Comparison of ENCODE assay signal across 10 cellular contexts in the genomic region with DNA sequence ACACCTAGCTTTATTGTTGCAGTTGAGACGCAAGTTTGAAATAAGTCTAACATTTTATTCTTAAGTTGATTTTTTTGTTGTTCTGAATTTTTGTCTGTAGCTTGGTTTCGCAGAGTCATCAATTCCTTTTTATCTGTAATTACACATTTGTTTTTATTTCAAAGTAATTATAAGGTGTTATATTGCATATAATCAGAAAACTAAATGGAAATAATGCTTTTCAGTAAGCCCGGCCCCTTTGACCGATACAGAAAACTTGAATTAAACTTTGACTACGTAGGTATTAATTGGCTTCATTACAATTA. TPM values are rescaled to one million over a fixed set of nuclear protein-coding genes. Genes with fewer than 3 reads are reported as not detected.
DNase-seq lines count a peak whose midpoint lies in the region; ATAC-seq, FAIRE-seq and TF ChIP-seq lines count a peak whose summit lies in the region.
"Had no signal": no experiment of that assay in that cellular context is flagged by ENCODE, and none has a peak within 500 bp of the region (broad histone marks: within the 10 kb centered on the region; RNA-seq: fewer than 3 reads in every experiment).

No MANE protein-coding gene starts in this region.

- H3K27me3 Mint-ChIP-seq in activated B cell treated with CpG ODN at 0.5 μM for 24 hours: no peaks in the 10 kb centered on the region

- H3K36me3 ChIP-seq in HCT116 (ENCODE audit: control insufficient read depth in 1 of 2, insufficient read depth in 2 of 2, low read length in 2 of 2) (no peaks in the 10 kb centered on the region), hepatocyte (replicated peaks; ENCODE audit: insufficient read depth, low read depth) (no peaks in the 10 kb centered on the region), spleen (no peaks in the 10 kb centered on the region)

- no peak for DNase-seq in HCT116 (ENCODE audit: low read depth, low spot score)
- no peak for DNase-seq in activated B cell treated with CpG ODN at 0.5 μM for 24 hours
- DNase-seq in hepatocyte (ENCODE audit: low spot score): no peak
- no peak for DNase-seq in spleen
- no peak for DNase-seq in H54 (ENCODE audit: insufficient read length, low spot score)
- DNase-seq in stimulated activated CD4-positive, alpha-beta T cell treated with anti-CD3 and anti-CD28 coated beads, Interleukin-1b, Interleukin-23, amount 100 ng/mL, for 48 hours: no peak
- DNase-seq in activated CD4-positive, CD25-positive, alpha-beta regulatory T cell (lab: John Stamatoyannopoulos, UW): no peak

- POLR2A ChIA-PET in HCT116 (lab: Charles Lee): no interaction called here
- POLR2A ChIA-PET in activated B cell treated with CpG ODN at 0.5 μM for 24 hours (lab: Charles Lee): interaction anchor here (0.7 to 1.4 kb wide), 2 partner anchors 7 to 24 kb away, joined by 4 to 7 read pairs; no protein-coding TSS in a partner anchor

- no peak for TF ChIP-seq CTCF in HCT116 (IDR thresholded peaks at IDR 0.05 in 2 of 3, conservative IDR thresholded peaks at IDR 0.05 in 1 of 3; ENCODE audit: borderline replicate concordance in 1 of 3, insufficient read depth in 1 of 3, low read depth in 2 of 3, low read length in 2 of 3)
- no peak for TF ChIP-seq CTCF in activated B cell treated with CpG ODN at 0.5 μM for 24 hours (IDR thresholded peaks at IDR 0.05)
- no peak for TF ChIP-seq CTCF in hepatocyte (IDR thresholded peaks at IDR 0.05; ENCODE audit: poor library complexity)
- no peak for TF ChIP-seq CTCF in spleen (IDR thresholded peaks at IDR 0.05 in 8 of 11, conservative IDR thresholded peaks at IDR 0.05 in 3 of 11)

- H3K9me3 ChIP-seq in HCT116 (ENCODE audit: control insufficient read depth in 1 of 2, insufficient read depth in 1 of 2, low read depth in 1 of 2, low read length in 2 of 2) (no peaks in the 10 kb centered on the region), hepatocyte (ENCODE audit: low read depth) (no peaks in the 10 kb centered on the region), spleen (no peaks in the 10 kb centered on the region)

- peak overlapping the region; percentile 84 for H3K9ac ChIP-seq in HCT116 (ENCODE audit: low read length)

- peaks cover 3% of the 10 kb centered on the region for H3K36me3 Mint-ChIP-seq in activated B cell treated with CpG ODN at 0.5 μM for 24 hours (ENCODE audit: low read depth)

- H3K9me3 Mint-ChIP-seq in activated B cell treated with CpG ODN at 0.5 μM for 24 hours: no peaks in the 10 kb centered on the region

- peaks cover 33% of the 10 kb centered on the region for H3K4me1 Mint-ChIP-seq in activated B cell treated with CpG ODN at 0.5 μM for 24 hours

- H3K4me3 Mint-ChIP-seq in activated B cell treated with CpG ODN at 0.5 μM for 24 hours: peak overlapping the region; percentile 90

- TF ChIP-seq RAD21 in HCT116 (IDR thresholded peaks at IDR 0.05; ENCODE audit: low read depth): no peak

- H3K27me3 ChIP-seq in HCT116 (ENCODE audit: insufficient read depth, low read length) (no peaks in the 10 kb centered on the region), hepatocyte (no peaks in the 10 kb centered on the region), spleen (replicated peaks in 1 of 7) (no peaks in the 10 kb centered on the region)

- H3K9me2 ChIP-seq in HCT116 (ENCODE audit: insufficient read depth) (no peaks in the 10 kb centered on the region), hepatocyte (replicated peaks; ENCODE audit: insufficient read depth) (no peaks in the 10 kb centered on the region)

- RAD21 ChIA-PET in HCT116 (lab: Charles Lee; ENCODE audit: low non-redundant PET in 1 of 2, low total read pairs in 2 of 2, uncharacterized antibody in 2 of 2, unreplicated experiment in 2 of 2): no interaction called here

- WGBS in hepatocyte (ENCODE audit: low lambda C conversion rate, missing lambda C conversion rate): 59% methylated on average over 5 of the region's 5 CpGs
- WGBS in spleen, 5 donors: 8 to 34% (median 13%) methylated on average over 5 of the region's 5 CpGs

- H3K27ac ChIP-seq in HCT116 (ENCODE audit: low read depth, low read length): no peak overlapping the region
- no peak overlapping the region for H3K27ac ChIP-seq in hepatocyte
- peak overlapping the region in 7 of 8 donors; percentile 99 to 100 (median 99) for H3K27ac ChIP-seq in spleen

- H3K27ac Mint-ChIP-seq in activated B cell treated with CpG ODN at 0.5 μM for 24 hours: peak overlapping the region; percentile 88

- no TSS peak for BruUV-seq in HCT116 (replicated peaks; lab: Mats Ljungman, UMichigan)

- H3K4me1 ChIP-seq in HCT116 (ENCODE audit: control insufficient read depth in 1 of 2, insufficient read depth in 2 of 2, low read length in 2 of 2): peaks cover 2 to 14% of the 10 kb centered on the region in 2 experiments; a peak in 2 of 4 replicates
- H3K4me1 ChIP-seq in hepatocyte (ENCODE audit: insufficient read depth): no peaks in the 10 kb centered on the region
- H3K4me1 ChIP-seq in spleen: peaks cover 20 to 69% (median 52%) of the 10 kb centered on the region in 6 donors

- intact Hi-C loops in HCT116 (cut with micrococcal nuclease) (no loop called here), activated B cell treated with CpG ODN at 0.5 μM for 24 hours (cut with micrococcal nuclease) (no loop called here), spleen (cut with DNase I; ENCODE audit: low total_unique reads) (loop anchor here (10.0 kb wide), 1 partner anchor 330 kb away; a partner anchor contains a TSS)

- ATAC-seq in HCT116 (no peak), activated B cell treated with CpG ODN at 0.5 μM for 24 hours (ENCODE audit: low read depth) (no peak), HG02840 (IDR thresholded peaks at IDR 0.05; ENCODE audit: low FRiP score, unreplicated experiment) (no peak)

- CTCF ChIA-PET in HCT116 (lab: Charles Lee) (interaction anchor here (0.7 kb wide), 1 partner anchor 794 kb away, joined by 4 read pairs; no protein-coding TSS in a partner anchor), activated B cell treated with CpG ODN at 0.5 μM for 24 hours (lab: Charles Lee) (no interaction called here)

- H2AFZ ChIP-seq in HCT116 (ENCODE audit: low read depth, low read length, poor library complexity, severe bottlenecking) (no peak overlapping the region), hepatocyte (no peak overlapping the region)

- H3K4me3 ChIP-seq in HCT116 (replicated peaks in 1 of 2; ENCODE audit: low read depth in 1 of 2, low read length in 2 of 2) (peak overlapping the region; percentile 72 to 74), hepatocyte (peak overlapping the region; percentile 79), spleen (peak overlapping the region in 7 of 8 donors; percentile 54 to 88 (median 80))

- peak overlapping the region; percentile 82 for H3K4me2 ChIP-seq in HCT116 (ENCODE audit: low read length)
- H3K4me2 ChIP-seq in hepatocyte: peak overlapping the region; percentile 74

- TF ChIP-seq POLR2A in HCT116 (IDR thresholded peaks at IDR 0.05; ENCODE audit: borderline replicate concordance, extremely low read depth, insufficient read depth, insufficient read length) (no peak), spleen (IDR thresholded peaks at IDR 0.05) (no peak), H54 (IDR thresholded peaks at IDR 0.05; ENCODE audit: low read depth, low read length) (no peak)

- H3K79me2 ChIP-seq in HCT116 (ENCODE audit: insufficient read depth, low read length) (peaks cover 71% of the 10 kb centered on the region), hepatocyte (peaks cover 78% of the 10 kb centered on the region)

- no peaks in the 10 kb centered on the region for H4K20me1 ChIP-seq in HCT116 (ENCODE audit: insufficient read depth)
- H4K20me1 ChIP-seq in hepatocyte (ENCODE audit: insufficient read depth, poor library complexity, severe bottlenecking): peaks cover 51% of the 10 kb centered on the region

- FAIRE-seq in H54 (lab: Jason Lieb, UNC): no peak

TF ChIP-seq in HCT116, 20 proteins besides CTCF, POLR2A, EP300 and RAD21 (continues in another document):
- TF ChIP-seq FOSL1 (IDR thresholded peaks at IDR 0.05; ENCODE audit: low read depth) (no peak), EZH2phosphoT487 (IDR thresholded peaks at IDR 0.05; ENCODE audit: borderline replicate concordance) (no peak), POLR2AphosphoS5 (IDR thresholded peaks at IDR 0.05; ENCODE audit: low read depth, low read length) (no peak), SRF (IDR thresholded peaks at IDR 0.05; ENCODE audit: low read depth) (no peak)
- TF ChIP-seq, protein P1, sequence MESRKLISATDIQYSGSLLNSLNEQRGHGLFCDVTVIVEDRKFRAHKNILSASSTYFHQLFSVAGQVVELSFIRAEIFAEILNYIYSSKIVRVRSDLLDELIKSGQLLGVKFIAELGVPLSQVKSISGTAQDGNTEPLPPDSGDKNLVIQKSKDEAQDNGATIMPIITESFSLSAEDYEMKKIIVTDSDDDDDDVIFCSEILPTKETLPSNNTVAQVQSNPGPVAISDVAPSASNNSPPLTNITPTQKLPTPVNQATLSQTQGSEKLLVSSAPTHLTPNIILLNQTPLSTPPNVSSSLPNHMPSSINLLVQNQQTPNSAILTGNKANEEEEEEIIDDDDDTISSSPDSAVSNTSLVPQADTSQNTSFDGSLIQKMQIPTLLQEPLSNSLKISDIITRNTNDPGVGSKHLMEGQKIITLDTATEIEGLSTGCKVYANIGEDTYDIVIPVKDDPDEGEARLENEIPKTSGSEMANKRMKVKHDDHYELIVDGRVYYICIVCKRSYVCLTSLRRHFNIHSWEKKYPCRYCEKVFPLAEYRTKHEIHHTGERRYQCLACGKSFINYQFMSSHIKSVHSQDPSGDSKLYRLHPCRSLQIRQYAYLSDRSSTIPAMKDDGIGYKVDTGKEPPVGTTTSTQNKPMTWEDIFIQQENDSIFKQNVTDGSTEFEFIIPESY (IDR thresholded peaks at IDR 0.05; ENCODE audit: extremely low read depth, insufficient replicate concordance, low read length): no peak
- TF ChIP-seq, protein P2, sequence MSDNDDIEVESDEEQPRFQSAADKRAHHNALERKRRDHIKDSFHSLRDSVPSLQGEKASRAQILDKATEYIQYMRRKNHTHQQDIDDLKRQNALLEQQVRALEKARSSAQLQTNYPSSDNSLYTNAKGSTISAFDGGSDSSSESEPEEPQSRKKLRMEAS (IDR thresholded peaks at IDR 0.05): no peak

RNA-seq across cellular contexts. Expression of a gene that starts 2.1 kb away (rescaled TPM):
- total RNA-seq in HCT116 (2021; ENCODE audit: unreplicated experiment) (21.0 TPM), activated B cell treated with CpG ODN at 0.5 μM for 24 hours (32.1 and 36.0 TPM in 2 replicates), hepatocyte (46.2 and 55.7 TPM in 2 replicates), spleen (10 to 100 TPM; 32.1 to 68.2 (median 51.2) TPM)
- polyA plus RNA-seq in HCT116 (2012): 16.2 and 16.4 TPM in 2 replicates
- polyA plus RNA-seq in hepatocyte (13.7 and 20.8 TPM in 2 replicates), spleen (10 to 100 TPM in 1 of 3 donors, 1 to 10 TPM in 2; 8.0 to 16.0 (median 8.2) TPM)

RNA-seq across cellular contexts. Expression of a gene that starts 31.3 kb away (rescaled TPM):
- total RNA-seq in HCT116 (2021; ENCODE audit: unreplicated experiment) (not detected), activated B cell treated with CpG ODN at 0.5 μM for 24 hours (not detected in 2 replicates), hepatocyte (not detected in 2 replicates), spleen (not detected)
- not detected in 2 replicates for polyA plus RNA-seq in HCT116 (2012)
- polyA plus RNA-seq in hepatocyte (not detected in 2 replicates), spleen (not detected)
- total RNA-seq: glomerular endothelial cell, SK-MEL-5 had no signal

Comparison
In these comparisons a context has a peak if more than half of its experiments do, and no peak if none do; other contexts are left out.
1. H3K27ac ChIP-seq: peak in spleen (7 of 8); none in HCT116 (single experiment) and hepatocyte (single experiment).
2. Peak in every context shown above with its lines, with median percentiles within 50 percentile points of each other: H3K4me3 ChIP-seq.